ENCODE assay signal across 2 cellular contexts in the genomic region with DNA sequence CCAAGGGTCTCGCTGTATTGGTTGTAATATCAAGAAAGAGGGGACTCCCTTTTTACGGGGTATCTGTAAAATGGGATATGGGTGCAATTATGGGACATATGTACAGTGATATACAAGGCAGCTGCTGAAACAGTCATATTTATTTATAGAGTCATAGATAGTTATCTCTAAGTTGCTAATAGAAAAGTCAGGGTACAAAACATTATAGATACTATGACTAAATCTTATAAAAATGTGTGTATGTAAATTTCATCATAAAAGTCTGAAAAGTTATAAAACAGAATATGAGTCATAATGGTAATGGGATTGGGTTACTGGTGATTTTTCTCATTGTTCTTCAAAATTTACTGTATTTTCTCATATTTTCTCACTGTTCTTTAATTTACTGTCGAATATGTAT.
TF ChIP-seq lines count a peak whose summit lies in the region.

No MANE protein-coding gene starts in this region.

TF ChIP-seq in IMR-90, 13 proteins besides CTCF, POLR2A, EP300 and RAD21 (continued from another document):
- TF ChIP-seq, protein P1, sequence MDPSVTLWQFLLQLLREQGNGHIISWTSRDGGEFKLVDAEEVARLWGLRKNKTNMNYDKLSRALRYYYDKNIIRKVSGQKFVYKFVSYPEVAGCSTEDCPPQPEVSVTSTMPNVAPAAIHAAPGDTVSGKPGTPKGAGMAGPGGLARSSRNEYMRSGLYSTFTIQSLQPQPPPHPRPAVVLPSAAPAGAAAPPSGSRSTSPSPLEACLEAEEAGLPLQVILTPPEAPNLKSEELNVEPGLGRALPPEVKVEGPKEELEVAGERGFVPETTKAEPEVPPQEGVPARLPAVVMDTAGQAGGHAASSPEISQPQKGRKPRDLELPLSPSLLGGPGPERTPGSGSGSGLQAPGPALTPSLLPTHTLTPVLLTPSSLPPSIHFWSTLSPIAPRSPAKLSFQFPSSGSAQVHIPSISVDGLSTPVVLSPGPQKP (IDR thresholded peaks at IDR 0.05; ENCODE audit: borderline replicate concordance, low read depth, low read length), result no peak
- TF ChIP-seq BHLHE40 (IDR thresholded peaks at IDR 0.05; ENCODE audit: low read depth, low read length) (no peak), MAFK (IDR thresholded peaks at IDR 0.05; ENCODE audit: low read depth, low read length) (no peak), RCOR1 (IDR thresholded peaks at IDR 0.05; ENCODE audit: insufficient replicate concordance, low read length) (no peak), CHD1 (IDR thresholded peaks at IDR 0.05; ENCODE audit: low read depth, low read length) (no peak), RFX5 (IDR thresholded peaks at IDR 0.05; ENCODE audit: low read depth, low read length) (no peak), SMC3 (IDR thresholded peaks at IDR 0.05; ENCODE audit: low read depth, low read length) (no peak), CEBPB (IDR thresholded peaks at IDR 0.05; ENCODE audit: low read depth, low read length) (peak; percentile 37; the same call in 1 of the 2 replicates), MAZ (IDR thresholded peaks at IDR 0.05; ENCODE audit: borderline replicate concordance, low read depth, low read length) (no peak), NFE2L2 (IDR thresholded peaks at IDR 0.05; ENCODE audit: low read depth, low read length) (no peak)

TF ChIP-seq in SK-N-SH treated with all-trans-retinoic acid at 6 μM for 48 hours, 23 proteins besides CTCF, POLR2A, EP300 and RAD21 (continued from another document):
- TF ChIP-seq SNAI2 (CRISPR knock-in tag; IDR thresholded peaks at IDR 0.05), result no peak
- TF ChIP-seq GLIS3 (CRISPR knock-in tag; IDR thresholded peaks at IDR 0.05), result no peak
